ENCODE assay signal across 20 cellular contexts in genomic region chr22:42701694-42702093, GRCh38. TPM values are rescaled to one million over a fixed set of nuclear protein-coding genes. Genes with fewer than 3 reads are reported as not detected.
"Had no signal": no experiment of that assay in that cellular context is flagged by ENCODE, and none has a peak within 500 bp of the region (broad histone marks: within the 10 kb centered on the region; RNA-seq: fewer than 3 reads in every experiment).

No MANE protein-coding gene starts in this region.

- H3K4me1 Mint-ChIP-seq: activated CD4-positive, alpha-beta T cell treated with anti-CD3 and anti-CD28 coated beads for 36 hours had no signal

- H3K27me3 ChIP-seq: foreskin keratinocyte, neural progenitor cell, ovary had no signal

- DNase-seq: activated CD4-positive, alpha-beta T cell treated with anti-CD3 and anti-CD28 coated beads for 36 hours; activated CD4-positive, alpha-beta T cell treated with anti-CD3 and anti-CD28 coated beads, Interleukin-2, amount 50 U/mL, for 48 hours; activated gamma-delta T cell treated with Interleukin-2 at 50 U/mL for 16 hours; activated T-cell treated with anti-CD3 and anti-CD28 coated beads for 4 hours; dermis blood vessel endothelial cell; effector memory CD4-positive, alpha-beta T cell; foreskin keratinocyte; naive B cell; ovary; SK-N-SH; spleen; stimulated activated CD4-positive, alpha-beta T cell treated with anti-CD3 and anti-CD28 coated beads, Interleukin-4, amount 100 ng/mL, for 4 hours; stimulated activated naive CD4-positive, alpha-beta T cell; substantia nigra had no signal

- H3K27ac ChIP-seq: foreskin keratinocyte, neural progenitor cell, ovary had no signal

- H3K27me3 Mint-ChIP-seq: activated naive CD8-positive, alpha-beta T cell; type B pancreatic cell had no signal

- H3K9me3 ChIP-seq: ovary, SK-N-SH, spleen had no signal

- H3K9me3 Mint-ChIP-seq: activated T-helper 1 cell treated with anti-CD3 and anti-CD28 coated beads, Interleukin-12 subunit alpha, Interleukin-12 subunit beta, Interleukin-2, Interleukin-4 antibody, amounts not matched to agents 30 ng/mL and 10 ng/mL and 1 ng/mL, durations not matched to agents 14 hours and 24 hours and 36 hours; memory B cell; naive B cell; neural progenitor cell; T-helper 2 cell treated with Interferon-gamma antibody and Interleukin-4, amounts not matched to agents 5 μg/mL and 100 μg/mL, for 36 hours; type B pancreatic cell had no signal

- ATAC-seq: activated CD4-positive, alpha-beta T cell treated with anti-CD3 and anti-CD28 coated beads for 36 hours; foreskin keratinocyte had no signal

- H3K4me3 Mint-ChIP-seq: activated CD4-positive, alpha-beta T cell treated with anti-CD3 and anti-CD28 coated beads for 36 hours; activated naive CD8-positive, alpha-beta T cell; activated T-helper 1 cell treated with anti-CD3 and anti-CD28 coated beads, Interleukin-12 subunit alpha, Interleukin-12 subunit beta, Interleukin-2, Interleukin-4 antibody, amounts not matched to agents 30 ng/mL and 10 ng/mL and 1 ng/mL, durations not matched to agents 14 hours and 24 hours and 36 hours; memory B cell; naive B cell; neural progenitor cell; T-helper 2 cell treated with Interferon-gamma antibody and Interleukin-4, amounts not matched to agents 5 μg/mL and 100 μg/mL, for 36 hours; type B pancreatic cell had no signal

- H3K36me3 ChIP-seq: neural progenitor cell, ovary, spleen had no signal

- H3K27ac Mint-ChIP-seq: activated CD4-positive, alpha-beta T cell treated with anti-CD3 and anti-CD28 coated beads for 36 hours; activated naive CD8-positive, alpha-beta T cell; activated T-helper 1 cell treated with anti-CD3 and anti-CD28 coated beads, Interleukin-12 subunit alpha, Interleukin-12 subunit beta, Interleukin-2, Interleukin-4 antibody, amounts not matched to agents 30 ng/mL and 10 ng/mL and 1 ng/mL, durations not matched to agents 14 hours and 24 hours and 36 hours; memory B cell; neural progenitor cell; T-helper 2 cell treated with Interferon-gamma antibody and Interleukin-4, amounts not matched to agents 5 μg/mL and 100 μg/mL, for 36 hours; type B pancreatic cell had no signal

- H3K4me3 ChIP-seq: neural progenitor cell, ovary, spleen had no signal

- H3K4me1 ChIP-seq: neural progenitor cell had no signal

- H3K36me3 Mint-ChIP-seq: activated naive CD8-positive, alpha-beta T cell; memory B cell; naive B cell; neural progenitor cell; type B pancreatic cell had no signal

RNA-seq across cellular contexts. Expression of gene A4GALT, which starts 19.0 kb away (rescaled TPM):
- total RNA-seq: activated CD4-positive, alpha-beta T cell treated with anti-CD3 and anti-CD28 coated beads for 36 hours; activated T-helper 1 cell treated with anti-CD3 and anti-CD28 coated beads, Interleukin-12 subunit alpha, Interleukin-12 subunit beta, Interleukin-2, Interleukin-4 antibody, amounts not matched to agents 30 ng/mL and 10 ng/mL and 1 ng/mL, durations not matched to agents 14 hours and 24 hours and 36 hours had no signal
